In genomic region chr6:90227165-90227564, GRCh38 we compare ENCODE assay signal across 18 cellular contexts.
DNase-seq lines count a peak whose midpoint lies in the region; ATAC-seq and TF ChIP-seq lines count a peak whose summit lies in the region.
"Had no signal": no experiment of that assay in that cellular context is flagged by ENCODE, and none has a peak within 500 bp of the region (broad histone marks: within the 10 kb centered on the region; RNA-seq: fewer than 3 reads in every experiment).

No MANE protein-coding gene starts in this region.

- no peaks in the 10 kb centered on the region for H3K27me3 Mint-ChIP-seq in activated CD4-positive, alpha-beta T cell treated with anti-CD3 and anti-CD28 coated beads for 36 hours
- no peaks in the 10 kb centered on the region for H3K27me3 Mint-ChIP-seq in activated naive CD8-positive, alpha-beta T cell treated with anti-CD3 and anti-CD28 coated beads for 36 hours

- ATAC-seq in activated CD4-positive, alpha-beta T cell treated with anti-CD3 and anti-CD28 coated beads for 36 hours = no peak
- ATAC-seq in right cardiac atrium (peak; percentile 74 to 87), GM21723 (IDR thresholded peaks at IDR 0.05; ENCODE audit: unreplicated experiment) (no peak)

- no peaks in the 10 kb centered on the region for H3K9me3 ChIP-seq in right cardiac atrium (ENCODE audit: control insufficient read depth, low read length)
- peaks cover 0 to 8% (median 0%) of the 10 kb centered on the region in 4 donors for H3K9me3 ChIP-seq in sigmoid colon

- intact Hi-C loops in activated CD4-positive, alpha-beta T cell treated with anti-CD3 and anti-CD28 coated beads for 36 hours (cut with DNase I, micrococcal nuclease) = no loop called here
- intact Hi-C loops in right cardiac atrium (cut with DNase I) = loop anchor here in 1 of 4 donors (10.0 kb wide), 1 partner anchor 48 kb away; no protein-coding TSS in a partner anchor
- intact Hi-C loops in sigmoid colon (cut with DNase I) = no loop called here

- H3K27ac ChIP-seq in right cardiac atrium (ENCODE audit: low read length) = no peak overlapping the region
- H3K27ac ChIP-seq in sigmoid colon = peak overlapping the region; percentile 19 to 45 (median 37)
- H3K27ac ChIP-seq: 22Rv1; BLaER1 treated with 17β-estradiol and CSF1 and Interleukin-3, amounts not matched to agents 10 nM and 100 nM; KMS-11 had no signal

- WGBS in right cardiac atrium = 68% methylated on average over 6 of the region's 6 CpGs
- WGBS in sigmoid colon, 2 donors = 88 to 90% methylated on average over 6 of the region's 6 CpGs

- H3K27ac Mint-ChIP-seq in activated CD4-positive, alpha-beta T cell treated with anti-CD3 and anti-CD28 coated beads for 36 hours = peak overlapping the region; percentile 5
- peak overlapping the region; percentile 99 for H3K27ac Mint-ChIP-seq in activated naive CD8-positive, alpha-beta T cell treated with anti-CD3 and anti-CD28 coated beads for 36 hours

- no peak for TF ChIP-seq CTCF in sigmoid colon (IDR thresholded peaks at IDR 0.05)

- POLR2A ChIA-PET in activated CD4-positive, alpha-beta T cell treated with anti-CD3 and anti-CD28 coated beads for 36 hours (lab: Charles Lee) = no interaction called here

- no peaks in the 10 kb centered on the region for H3K27me3 ChIP-seq in right cardiac atrium (ENCODE audit: control insufficient read depth, insufficient read depth)
- no peaks in the 10 kb centered on the region for H3K27me3 ChIP-seq in sigmoid colon
- H3K27me3 ChIP-seq: BLaER1 treated with 17β-estradiol and CSF1 and Interleukin-3, amounts not matched to agents 10 nM and 100 nM had no signal

- CTCF ChIA-PET in activated CD4-positive, alpha-beta T cell treated with anti-CD3 and anti-CD28 coated beads for 36 hours (lab: Charles Lee) = interaction anchor here (1.1 kb wide), 1 partner anchor 250 kb away, joined by 3 read pairs; no protein-coding TSS in a partner anchor

- no peak for TF ChIP-seq POLR2A in sigmoid colon (IDR thresholded peaks at IDR 0.05)

- H3K36me3 Mint-ChIP-seq in activated CD4-positive, alpha-beta T cell treated with anti-CD3 and anti-CD28 coated beads for 36 hours (ENCODE audit: low read depth) = peaks cover 80% of the 10 kb centered on the region
- H3K36me3 Mint-ChIP-seq in activated naive CD8-positive, alpha-beta T cell treated with anti-CD3 and anti-CD28 coated beads for 36 hours = peaks cover 89% of the 10 kb centered on the region

- no peaks in the 10 kb centered on the region for H3K36me3 ChIP-seq in sigmoid colon

- TF ChIP-seq EP300 in sigmoid colon (IDR thresholded peaks at IDR 0.05) = peak in 1 of 4 donors; percentile 13

- peaks cover 4% of the 10 kb centered on the region for H3K4me1 ChIP-seq in right cardiac atrium (ENCODE audit: control insufficient read depth, insufficient read depth, low read length)
- peaks cover 0 to 16% (median 4%) of the 10 kb centered on the region in 4 donors for H3K4me1 ChIP-seq in sigmoid colon

- no peak overlapping the region for H3K4me3 Mint-ChIP-seq in activated CD4-positive, alpha-beta T cell treated with anti-CD3 and anti-CD28 coated beads for 36 hours
- H3K4me3 Mint-ChIP-seq in activated naive CD8-positive, alpha-beta T cell treated with anti-CD3 and anti-CD28 coated beads for 36 hours = peak overlapping the region; percentile 29

- peaks cover 88% of the 10 kb centered on the region for H3K4me1 Mint-ChIP-seq in activated CD4-positive, alpha-beta T cell treated with anti-CD3 and anti-CD28 coated beads for 36 hours
- H3K4me1 Mint-ChIP-seq in activated naive CD8-positive, alpha-beta T cell treated with anti-CD3 and anti-CD28 coated beads for 36 hours = peaks cover 87% of the 10 kb centered on the region

- peaks cover 17% of the 10 kb centered on the region for H3K9me3 Mint-ChIP-seq in activated CD4-positive, alpha-beta T cell treated with anti-CD3 and anti-CD28 coated beads for 36 hours (ENCODE audit: low read depth)
- peaks cover 16% of the 10 kb centered on the region for H3K9me3 Mint-ChIP-seq in activated naive CD8-positive, alpha-beta T cell treated with anti-CD3 and anti-CD28 coated beads for 36 hours

- H3K4me3 ChIP-seq in right cardiac atrium (ENCODE audit: low read length) (no peak overlapping the region), sigmoid colon (no peak overlapping the region)
- H3K4me3 ChIP-seq: BLaER1 treated with 17β-estradiol and CSF1 and Interleukin-3, amounts not matched to agents 10 nM and 100 nM had no signal

- no peak for DNase-seq in activated CD4-positive, alpha-beta T cell treated with anti-CD3 and anti-CD28 coated beads for 36 hours
- DNase-seq in activated CD4-positive, alpha-beta T cell treated with anti-CD3 and anti-CD28 coated beads, Interleukin-2, amount 50 U/mL, for 48 hours = no peak
- DNase-seq in activated naive CD8-positive, alpha-beta T cell treated with anti-CD3 and anti-CD28 coated beads for 36 hours = no peak
- DNase-seq in right cardiac atrium (peak; percentile 56 to 66 (median 58)), sigmoid colon (peak; percentile 67), occipital lobe (lab: John Stamatoyannopoulos, UW) (no peak), NCI-H1694 treated with DMSO at 0.1 percent for 48 hours (lab: John Stamatoyannopoulos, UW) (no peak)
- DNase-seq: activated CD4-positive, alpha-beta T cell treated with anti-CD3 and anti-CD28 coated beads for 4 hours; aorta; DMS79; kidney; NCI-H1417; NCI-H2227 treated with DMSO at 0.1 percent for 48 hours; SHP77 had no signal

Comparison
In these comparisons a context has a peak if more than half of its experiments do, and no peak if none do; other contexts are left out.
1. ATAC-seq: peak in right cardiac atrium (2 of 2); none in activated CD4-positive, alpha-beta T cell treated with anti-CD3 and anti-CD28 coated beads for 36 hours (single experiment) and GM21723 (single experiment).
2. DNase-seq: peak in right cardiac atrium (3 of 3) and sigmoid colon (single experiment); none in activated CD4-positive, alpha-beta T cell treated with anti-CD3 and anti-CD28 coated beads for 36 hours (single experiment), activated CD4-positive, alpha-beta T cell treated with anti-CD3 and anti-CD28 coated beads, Interleukin-2, amount 50 U/mL, for 48 hours (0 of 2), activated naive CD8-positive, alpha-beta T cell treated with anti-CD3 and anti-CD28 coated beads for 36 hours (single experiment), occipital lobe (single experiment) and NCI-H1694 treated with DMSO at 0.1 percent for 48 hours (single experiment).